Comparison of ENCODE assay signal across 9 cellular contexts in genomic region chr12:54984602-54985376, GRCh38. TPM values are rescaled to one million over a fixed set of nuclear protein-coding genes. Genes with fewer than 3 reads are reported as not detected.
DNase-seq lines count a peak whose midpoint lies in the region; ATAC-seq and TF ChIP-seq lines count a peak whose summit lies in the region.
"Had no signal": no experiment of that assay in that cellular context is flagged by ENCODE, and none has a peak within 500 bp of the region (broad histone marks: within the 10 kb centered on the region; RNA-seq: fewer than 3 reads in every experiment).

A gene with protein sequence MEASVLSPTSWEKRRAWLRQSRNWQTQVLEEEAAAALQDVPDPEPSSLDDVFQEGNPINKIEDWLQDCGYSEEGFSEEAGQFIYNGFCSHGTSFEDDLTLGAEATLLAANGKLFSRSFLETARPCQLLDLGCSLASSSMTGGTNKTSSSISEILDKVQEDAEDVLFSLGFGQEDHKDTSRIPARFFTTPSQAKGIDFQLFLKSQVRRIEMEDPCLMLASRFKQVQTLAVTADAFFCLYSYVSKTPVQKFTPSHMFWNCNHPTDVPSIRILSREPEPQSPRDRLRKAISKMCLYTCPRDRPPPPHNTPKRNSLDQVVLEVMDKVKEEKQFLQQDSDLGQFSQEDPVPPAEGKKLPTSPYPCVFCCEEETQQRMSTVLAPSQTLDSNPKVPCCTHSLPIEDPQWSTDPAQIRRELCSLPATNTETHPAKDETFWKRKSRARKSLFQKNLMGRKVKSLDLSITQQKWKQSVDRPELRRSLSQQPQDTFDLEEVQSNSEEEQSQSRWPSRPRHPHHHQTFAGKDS (minus strand): TSS chr12:54984762. CDS start chr12:54974562, 10,200 bp downstream.

- TF ChIP-seq EP300 in sigmoid colon (IDR thresholded peaks at IDR 0.05) = no peak

- no peaks in the 10 kb centered on the region for H3K27me3 Mint-ChIP-seq in T-helper 17 cell
- H3K27me3 Mint-ChIP-seq in activated naive CD8-positive, alpha-beta T cell treated with anti-CD3 and anti-CD28 coated beads for 36 hours = no peaks in the 10 kb centered on the region

- ATAC-seq in GM18873 (IDR thresholded peaks at IDR 0.05; ENCODE audit: low FRiP score, unreplicated experiment) (peak; percentile 99), HG03064 (IDR thresholded peaks at IDR 0.05; ENCODE audit: low read depth, unreplicated experiment) (peak; percentile 97), T-helper 17 cell (peak; percentile 87)

- no peak for TF ChIP-seq POLR2A in sigmoid colon (IDR thresholded peaks at IDR 0.05)

- H3K9me3 Mint-ChIP-seq in activated naive CD8-positive, alpha-beta T cell treated with anti-CD3 and anti-CD28 coated beads for 36 hours = peaks cover 7% of the 10 kb centered on the region
- H3K9me3 Mint-ChIP-seq: neural crest cell had no signal

- no peak within 1 kb of the TSS for H3K27ac ChIP-seq in sigmoid colon

- H3K36me3 ChIP-seq in sigmoid colon = no peaks in the 10 kb centered on the region

- H3K4me3 Mint-ChIP-seq in T-helper 17 cell = peak within 1 kb of the TSS; percentile 91
- peak within 1 kb of the TSS; percentile 87 for H3K4me3 Mint-ChIP-seq in activated naive CD8-positive, alpha-beta T cell treated with anti-CD3 and anti-CD28 coated beads for 36 hours
- H3K4me3 Mint-ChIP-seq: neural crest cell had no signal

- no peaks in the 10 kb centered on the region for H3K27me3 ChIP-seq in sigmoid colon

- intact Hi-C loops in sigmoid colon (cut with DNase I) = no loop called here

- H3K9me3 ChIP-seq in T-helper 17 cell (ENCODE audit: control insufficient read depth, low read length, poor library complexity, severe bottlenecking) (no peaks in the 10 kb centered on the region), sigmoid colon (no peaks in the 10 kb centered on the region)

- H3K27ac Mint-ChIP-seq in T-helper 17 cell = peak within 1 kb of the TSS; percentile 100
- peak within 1 kb of the TSS; percentile 91 for H3K27ac Mint-ChIP-seq in activated naive CD8-positive, alpha-beta T cell treated with anti-CD3 and anti-CD28 coated beads for 36 hours

- DNase-seq in T-helper 17 cell = peak; percentile 54 to 72 (median 71)
- peak; percentile 83 for DNase-seq in activated naive CD8-positive, alpha-beta T cell treated with anti-CD3 and anti-CD28 coated beads for 36 hours
- DNase-seq in sigmoid colon = peak; percentile 79
- DNase-seq in NCI-H2171 treated with DMSO at 0.1 percent for 48 hours (lab: John Stamatoyannopoulos, UW) = no peak
- DNase-seq in DMS114 treated with DMSO at 0.1 percent for 48 hours (lab: John Stamatoyannopoulos, UW; ENCODE audit: unreplicated experiment) = no peak
- no peak for DNase-seq in inferior parietal cortex (ENCODE audit: extremely low spot score)

- WGBS in sigmoid colon, 2 donors = 24 to 56% methylated on average over 14 of the region's 14 CpGs

- TF ChIP-seq CTCF in sigmoid colon (IDR thresholded peaks at IDR 0.05) = no peak

- peaks cover 72% of the 10 kb centered on the region for H3K4me1 Mint-ChIP-seq in T-helper 17 cell
- peaks cover 59% of the 10 kb centered on the region for H3K4me1 Mint-ChIP-seq in activated naive CD8-positive, alpha-beta T cell treated with anti-CD3 and anti-CD28 coated beads for 36 hours
- H3K4me1 Mint-ChIP-seq: neural crest cell had no signal

- no peak within 1 kb of the TSS for H3K4me3 ChIP-seq in sigmoid colon

- H3K4me1 ChIP-seq in sigmoid colon = peaks cover 0 to 8% (median 0%) of the 10 kb centered on the region in 4 donors

- peaks cover 17% of the 10 kb centered on the region for H3K36me3 Mint-ChIP-seq in T-helper 17 cell (ENCODE audit: low read depth)
- H3K36me3 Mint-ChIP-seq in activated naive CD8-positive, alpha-beta T cell treated with anti-CD3 and anti-CD28 coated beads for 36 hours = peaks cover 56% of the 10 kb centered on the region

RNA-seq across cellular contexts. Expression of the gene that starts here (rescaled TPM):
- total RNA-seq in T-helper 17 cell = 100 to 1,000 TPM; 121 to 160 TPM
- 10 to 100 TPM; 92.6 to 95.9 TPM for total RNA-seq in activated naive CD8-positive, alpha-beta T cell treated with anti-CD3 and anti-CD28 coated beads for 36 hours
- total RNA-seq in sigmoid colon = 1 to 10 TPM in 2 of 4 donors, under 1 TPM in 2; 0.83 to 2.9 (median 1.4) TPM
- polyA plus RNA-seq in sigmoid colon = 10 to 100 TPM in 1 of 3 donors, 1 to 10 TPM in 1, under 1 TPM in 1; 0.23 to 10.3 (median 3.0) TPM
- total RNA-seq: neural crest cell had no signal

Comparison
In these comparisons a context has a peak if more than half of its experiments do, and no peak if none do; other contexts are left out.
1. RNA of the gene that starts here (total RNA-seq): 121 to 160 TPM in T-helper 17 cell and 92.6 to 95.9 TPM in activated naive CD8-positive, alpha-beta T cell treated with anti-CD3 and anti-CD28 coated beads for 36 hours; 0.83 to 2.9 TPM in sigmoid colon; every median in the first group is over 10 times any median in the second.
2. DNase-seq: peak in T-helper 17 cell (3 of 3), activated naive CD8-positive, alpha-beta T cell treated with anti-CD3 and anti-CD28 coated beads for 36 hours (single experiment) and sigmoid colon (single experiment); none in NCI-H2171 treated with DMSO at 0.1 percent for 48 hours (single experiment), DMS114 treated with DMSO at 0.1 percent for 48 hours (single experiment) and inferior parietal cortex (single experiment).
3. Peak in every context shown above with its lines, with median percentiles within 50 percentile points of each other: ATAC-seq.